ENCODE assay signal across 15 cellular contexts in genomic region chr1:9296850-9297249, GRCh38.
"Had no signal": no experiment of that assay in that cellular context is flagged by ENCODE, and none has a peak within 500 bp of the region (broad histone marks: within the 10 kb centered on the region; RNA-seq: fewer than 3 reads in every experiment).

No MANE protein-coding gene starts in this region.

- H3K9me3 ChIP-seq: right lobe of liver, upper lobe of left lung had no signal

- DNase-seq: activated B cell treated with CpG ODN at 0.5 μM for 24 hours; activated CD4-positive, alpha-beta T cell treated with anti-CD3 and anti-CD28 coated beads for 48 hours; activated CD8-positive, alpha-beta T cell treated with anti-CD3 and anti-CD28 coated beads for 36 hours; activated gamma-delta T cell treated with Interleukin-2 at 50 U/mL for 16 hours; brain microvascular endothelial cell; effector memory CD8-positive, alpha-beta T cell; glutamatergic neuron; immature natural killer cell; nucleus accumbens; right lobe of liver; stimulated activated CD4-positive, alpha-beta T cell treated with anti-CD3 and anti-CD28 coated beads, Interleukin-12 subunit alpha, Interleukin-12 subunit beta, amount 100 ng/mL, for 4 hours; stimulated activated CD4-positive, alpha-beta T cell treated with anti-CD3 and anti-CD28 coated beads, Interleukin-2, amount 100 ng/mL, for 24 hours; SW 1271 had no signal

- H3K27ac ChIP-seq: brain microvascular endothelial cell, right lobe of liver, upper lobe of left lung had no signal

- H3K4me3 ChIP-seq: right lobe of liver, upper lobe of left lung had no signal

- H3K27me3 ChIP-seq: brain microvascular endothelial cell, right lobe of liver, upper lobe of left lung had no signal

- ATAC-seq: activated CD8-positive, alpha-beta T cell treated with anti-CD3 and anti-CD28 coated beads for 36 hours; effector memory CD8-positive, alpha-beta T cell; right lobe of liver; stimulated activated memory B cell treated with anti-CD40 and anti-IgM and Interleukin-4, amounts not matched to agents 10 μg/mL and 1 μg/mL and 100 μg/mL, for 72 hours had no signal

- H3K36me3 ChIP-seq: right lobe of liver, upper lobe of left lung had no signal
